In the genomic region with DNA sequence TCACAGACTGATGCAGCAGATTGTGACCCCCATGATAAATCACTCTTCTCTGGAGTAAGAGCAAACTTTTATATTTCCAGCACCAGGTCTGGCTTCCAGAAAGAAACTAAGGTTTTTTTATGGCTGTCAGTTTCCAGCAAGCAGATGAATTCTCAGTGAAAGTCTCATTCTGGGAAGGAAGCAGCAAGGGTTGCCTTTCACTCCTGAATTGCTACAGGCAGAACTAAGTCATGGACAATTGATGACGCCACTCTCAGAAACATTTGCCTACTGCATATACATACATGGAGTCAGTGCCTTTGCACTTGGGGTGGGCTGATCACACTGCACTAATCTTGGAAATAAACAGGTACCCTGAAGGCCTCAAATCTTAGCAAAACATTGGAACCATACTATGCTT, we compare ENCODE assay signal across 17 cellular contexts.
"Had no signal": no experiment of that assay in that cellular context is flagged by ENCODE, and none has a peak within 500 bp of the region (broad histone marks: within the 10 kb centered on the region; RNA-seq: fewer than 3 reads in every experiment).

No MANE protein-coding gene starts in this region.

- H3K27me3 ChIP-seq: adrenal gland, esophagus muscularis mucosa, gastroesophageal sphincter, heart left ventricle, spleen, thyroid gland had no signal

- H3K27me3 Mint-ChIP-seq: stimulated activated memory B cell treated with anti-CD40 and anti-IgM and Interleukin-4, amounts not matched to agents 10 μg/mL and 1 μg/mL and 100 μg/mL, for 72 hours had no signal

- H3K9me3 ChIP-seq: adrenal gland, thyroid gland had no signal

- H3K4me1 Mint-ChIP-seq: stimulated activated memory B cell treated with anti-CD40 and anti-IgM and Interleukin-4, amounts not matched to agents 10 μg/mL and 1 μg/mL and 100 μg/mL, for 72 hours; WTC11 had no signal

- H3K4me1 ChIP-seq: adrenal gland, esophagus muscularis mucosa, gastroesophageal sphincter, thyroid gland had no signal

- H3K4me3 Mint-ChIP-seq: stimulated activated memory B cell treated with anti-CD40 and anti-IgM and Interleukin-4, amounts not matched to agents 10 μg/mL and 1 μg/mL and 100 μg/mL, for 72 hours; WTC11 had no signal

- DNase-seq: activated CD4-positive, alpha-beta T cell treated with anti-CD3 and anti-CD28 coated beads for 48 hours; activated gamma-delta T cell; adrenal gland; effector CD8-positive, alpha-beta T cell; heart left ventricle; left ventricle myocardium superior; occipital lobe; posterior cingulate gyrus; retina; spleen; stimulated activated CD4-positive, alpha-beta T cell treated with anti-CD3 and anti-CD28 coated beads, Interleukin-4, amount 100 ng/mL, for 4 hours; SW 1271; thyroid gland had no signal

- ATAC-seq: gastroesophageal sphincter; heart left ventricle; left ventricle myocardium superior; stimulated activated memory B cell treated with anti-CD40 and anti-IgM and Interleukin-4, amounts not matched to agents 10 μg/mL and 1 μg/mL and 100 μg/mL, for 72 hours; WTC11 had no signal

- H3K36me3 ChIP-seq: adrenal gland, esophagus muscularis mucosa, gastroesophageal sphincter, heart left ventricle, spleen, thyroid gland had no signal

- H3K27ac ChIP-seq: adrenal gland, esophagus muscularis mucosa, gastroesophageal sphincter, heart left ventricle, spleen, thyroid gland had no signal

- H3K36me3 Mint-ChIP-seq: stimulated activated memory B cell treated with anti-CD40 and anti-IgM and Interleukin-4, amounts not matched to agents 10 μg/mL and 1 μg/mL and 100 μg/mL, for 72 hours; WTC11 had no signal

- H3K4me3 ChIP-seq: adrenal gland, esophagus muscularis mucosa, gastroesophageal sphincter, heart left ventricle, spleen, thyroid gland had no signal

- H3K27ac Mint-ChIP-seq: stimulated activated memory B cell treated with anti-CD40 and anti-IgM and Interleukin-4, amounts not matched to agents 10 μg/mL and 1 μg/mL and 100 μg/mL, for 72 hours; WTC11 had no signal
